Comparison of ENCODE assay signal across 19 cellular contexts in genomic region chr4:40661803-40662202, GRCh38.
"Had no signal": no experiment of that assay in that cellular context is flagged by ENCODE, and none has a peak within 500 bp of the region (broad histone marks: within the 10 kb centered on the region; RNA-seq: fewer than 3 reads in every experiment).

No MANE protein-coding gene starts in this region.

- H3K27ac Mint-ChIP-seq: naive thymus-derived CD4-positive, alpha-beta T cell; nephron progenitor cell; stimulated activated memory B cell treated with anti-CD40 and anti-IgM and Interleukin-4, amounts not matched to agents 10 μg/mL and 1 μg/mL and 100 μg/mL, for 72 hours; stimulated activated naive CD8-positive, alpha-beta T cell treated with anti-CD3 and anti-CD28 coated beads, Interleukin-15, Interleukin-2, amounts not matched to agents 100 ng/mL and 50 ng/mL, for 24 hours had no signal

- H3K4me1 ChIP-seq: testis, vagina had no signal

- H3K27ac ChIP-seq: spleen, testis, tibial nerve, vagina had no signal

- H3K36me3 Mint-ChIP-seq: stimulated activated memory B cell treated with anti-CD40 and anti-IgM and Interleukin-4, amounts not matched to agents 10 μg/mL and 1 μg/mL and 100 μg/mL, for 72 hours had no signal

- H3K4me3 ChIP-seq: hepatocyte, lung, spleen, testis, tibial nerve, upper lobe of right lung, vagina had no signal

- H3K27me3 ChIP-seq: hepatocyte, spleen, testis, tibial nerve, upper lobe of right lung, vagina had no signal

- H3K9me3 Mint-ChIP-seq: naive thymus-derived CD4-positive, alpha-beta T cell; nephron progenitor cell; stimulated activated memory B cell treated with anti-CD40 and anti-IgM and Interleukin-4, amounts not matched to agents 10 μg/mL and 1 μg/mL and 100 μg/mL, for 72 hours; stimulated activated naive CD8-positive, alpha-beta T cell treated with anti-CD3 and anti-CD28 coated beads, Interleukin-15, Interleukin-2, amounts not matched to agents 100 ng/mL and 50 ng/mL, for 24 hours had no signal

- H3K79me2 ChIP-seq: hepatocyte had no signal

- DNase-seq: effector CD4-positive, alpha-beta T cell; foreskin melanocyte; left colon; left ventricle myocardium superior; naive thymus-derived CD4-positive, alpha-beta T cell; nephron progenitor cell; stimulated activated CD4-positive, alpha-beta T cell treated with anti-CD3 and anti-CD28 coated beads, Interleukin-15, amount 100 ng/mL, for 24 hours; stimulated activated CD4-positive, alpha-beta T cell treated with anti-CD3 and anti-CD28 coated beads, Interleukin-1b, Interleukin-23, amount 100 ng/mL, for 48 hours; stimulated activated CD4-positive, alpha-beta T cell treated with anti-CD3 and anti-CD28 coated beads, Interleukin-4, amount 100 ng/mL, for 24 hours; testis; upper lobe of right lung had no signal

- H2AFZ ChIP-seq: hepatocyte had no signal

- H3K4me3 Mint-ChIP-seq: naive thymus-derived CD4-positive, alpha-beta T cell; nephron progenitor cell; stimulated activated memory B cell treated with anti-CD40 and anti-IgM and Interleukin-4, amounts not matched to agents 10 μg/mL and 1 μg/mL and 100 μg/mL, for 72 hours; stimulated activated naive CD8-positive, alpha-beta T cell treated with anti-CD3 and anti-CD28 coated beads, Interleukin-15, Interleukin-2, amounts not matched to agents 100 ng/mL and 50 ng/mL, for 24 hours had no signal

- H3K36me3 ChIP-seq: spleen, tibial nerve, upper lobe of right lung, vagina had no signal

- H3K27me3 Mint-ChIP-seq: naive thymus-derived CD4-positive, alpha-beta T cell; stimulated activated memory B cell treated with anti-CD40 and anti-IgM and Interleukin-4, amounts not matched to agents 10 μg/mL and 1 μg/mL and 100 μg/mL, for 72 hours; stimulated activated naive CD8-positive, alpha-beta T cell treated with anti-CD3 and anti-CD28 coated beads, Interleukin-15, Interleukin-2, amounts not matched to agents 100 ng/mL and 50 ng/mL, for 24 hours had no signal

- ATAC-seq: left colon; left ventricle myocardium superior; naive thymus-derived CD4-positive, alpha-beta T cell; sciatic nerve; stimulated activated memory B cell treated with anti-CD40 and anti-IgM and Interleukin-4, amounts not matched to agents 10 μg/mL and 1 μg/mL and 100 μg/mL, for 72 hours; upper lobe of right lung had no signal

- H3K9me3 ChIP-seq: spleen, testis, tibial nerve, upper lobe of right lung, vagina had no signal
